ENCODE assay signal across 15 cellular contexts in the genomic region with DNA sequence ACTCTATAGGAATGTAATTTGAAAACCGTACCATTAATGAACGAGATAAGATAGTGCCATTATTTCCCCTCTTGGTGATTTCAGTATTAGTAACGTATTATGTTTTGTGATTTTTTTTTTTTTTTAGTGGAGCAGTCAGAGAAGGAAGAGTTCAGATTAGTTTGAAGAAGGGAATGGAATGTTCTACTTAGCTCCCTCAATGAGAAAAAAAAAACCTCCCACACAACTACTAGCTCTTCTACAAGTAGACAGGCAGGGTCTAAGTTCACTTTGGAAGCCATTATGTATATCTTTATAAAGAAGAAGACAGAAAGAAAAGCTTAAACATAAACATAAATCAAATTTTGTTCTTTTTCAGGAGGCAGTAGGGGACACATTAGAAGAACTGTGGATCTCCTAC. TPM values are rescaled to one million over a fixed set of nuclear protein-coding genes. Genes with fewer than 3 reads are reported as not detected.
DNase-seq lines count a peak whose midpoint lies in the region; TF ChIP-seq lines count a peak whose summit lies in the region.
"Had no signal": no experiment of that assay in that cellular context is flagged by ENCODE, and none has a peak within 500 bp of the region (broad histone marks: within the 10 kb centered on the region; RNA-seq: fewer than 3 reads in every experiment).

No MANE protein-coding gene starts in this region.

- peaks cover 40% of the 10 kb centered on the region for H3K36me3 Mint-ChIP-seq in nephron (ENCODE audit: low read depth)
- peaks cover 2% of the 10 kb centered on the region for H3K36me3 Mint-ChIP-seq in activated CD4-positive, alpha-beta memory T cell treated with anti-CD3 and anti-CD28 coated beads for 36 hours

- POLR2A ChIA-PET in activated CD4-positive, alpha-beta memory T cell treated with anti-CD3 and anti-CD28 coated beads for 36 hours (lab: Charles Lee), result no interaction called here

- peak overlapping the region in 5 of 8 donors; percentile 12 to 62 (median 51) for H3K27ac ChIP-seq in spleen
- no peak overlapping the region for H3K27ac ChIP-seq in vagina
- H3K27ac ChIP-seq: A549, C4-2B had no signal

- no peaks in the 10 kb centered on the region for H3K4me1 Mint-ChIP-seq in nephron
- no peaks in the 10 kb centered on the region for H3K4me1 Mint-ChIP-seq in activated CD4-positive, alpha-beta memory T cell treated with anti-CD3 and anti-CD28 coated beads for 36 hours (ENCODE audit: low read depth)
- H3K4me1 Mint-ChIP-seq: CD4-positive, alpha-beta memory T cell; H9 had no signal

- WGBS in spleen, 5 donors, result 61 to 88% (median 87%) methylated on average over 3 of the region's 3 CpGs

- H3K27me3 ChIP-seq in spleen (replicated peaks in 1 of 7) (no peaks in the 10 kb centered on the region), vagina (no peaks in the 10 kb centered on the region)
- H3K27me3 ChIP-seq: BE2C had no signal

- H3K9me3 ChIP-seq in spleen (no peaks in the 10 kb centered on the region), vagina (no peaks in the 10 kb centered on the region)
- H3K9me3 ChIP-seq: A549, BE2C had no signal

- no peak for TF ChIP-seq CTCF in choroid plexus epithelial cell (conservative IDR thresholded peaks at IDR 0.05; ENCODE audit: low read depth, low read length)
- TF ChIP-seq CTCF in nephron (IDR thresholded peaks at IDR 0.05; ENCODE audit: unreplicated experiment in 3 of 3), result no peak
- no peak for TF ChIP-seq CTCF in spleen (IDR thresholded peaks at IDR 0.05 in 8 of 11, conservative IDR thresholded peaks at IDR 0.05 in 3 of 11)
- no peak for TF ChIP-seq CTCF in vagina (IDR thresholded peaks at IDR 0.05)

- H3K9me3 Mint-ChIP-seq in nephron, result no peaks in the 10 kb centered on the region
- no peaks in the 10 kb centered on the region for H3K9me3 Mint-ChIP-seq in activated CD4-positive, alpha-beta memory T cell treated with anti-CD3 and anti-CD28 coated beads for 36 hours
- H3K9me3 Mint-ChIP-seq: H9 had no signal

- peak overlapping the region; percentile 51 to 90 (median 83) for H3K27ac Mint-ChIP-seq in nephron
- H3K27ac Mint-ChIP-seq in activated CD4-positive, alpha-beta memory T cell treated with anti-CD3 and anti-CD28 coated beads for 36 hours, result no peak overlapping the region
- H3K27ac Mint-ChIP-seq: CD4-positive, alpha-beta memory T cell had no signal

- no peak for TF ChIP-seq POLR2A in spleen (IDR thresholded peaks at IDR 0.05)
- no peak for TF ChIP-seq POLR2A in vagina (IDR thresholded peaks at IDR 0.05)

- peak; percentile 87 for DNase-seq in amniotic epithelial cell (ENCODE audit: low read depth)
- peak; percentile 81 for DNase-seq in choroid plexus epithelial cell (ENCODE audit: low read depth)
- no peak for DNase-seq in spleen
- no peak for DNase-seq in SIG-M5 treated with dmso at 0.1 percent for 504 hours (lab: John Stamatoyannopoulos, UW; ENCODE audit: unreplicated experiment)
- DNase-seq in vagina (ENCODE audit: extremely low spot score in 2 of 2), result no peak
- no peak for DNase-seq in activated CD4-positive, alpha-beta memory T cell treated with anti-CD3 and anti-CD28 coated beads for 36 hours
- DNase-seq: BE2C; CD4-positive, alpha-beta memory T cell; DMS79; GOT3; H9 had no signal

- no peak overlapping the region for H3K4me3 Mint-ChIP-seq in nephron
- no peak overlapping the region for H3K4me3 Mint-ChIP-seq in activated CD4-positive, alpha-beta memory T cell treated with anti-CD3 and anti-CD28 coated beads for 36 hours
- H3K4me3 Mint-ChIP-seq: CD4-positive, alpha-beta memory T cell; H9 had no signal

- intact Hi-C loops in spleen (cut with DNase I; ENCODE audit: low total_unique reads), result no loop called here
- intact Hi-C loops in vagina (cut with DNase I), result no loop called here
- intact Hi-C loops in activated CD4-positive, alpha-beta memory T cell treated with anti-CD3 and anti-CD28 coated beads for 36 hours (cut with micrococcal nuclease), result no loop called here

- CTCF ChIA-PET in activated CD4-positive, alpha-beta memory T cell treated with anti-CD3 and anti-CD28 coated beads for 36 hours (lab: Charles Lee), result no interaction called here

- H3K4me3 ChIP-seq in choroid plexus epithelial cell (ENCODE audit: low read depth, low read length), result no peak overlapping the region
- no peak overlapping the region for H3K4me3 ChIP-seq in spleen
- H3K4me3 ChIP-seq in vagina, result no peak overlapping the region
- H3K4me3 ChIP-seq: A549, GM12878 had no signal

- no peaks in the 10 kb centered on the region for H3K4me1 ChIP-seq in spleen
- H3K4me1 ChIP-seq in vagina, result no peaks in the 10 kb centered on the region
- H3K4me1 ChIP-seq: A549, BE2C had no signal

- H3K36me3 ChIP-seq in spleen (peaks cover 0 to 41% (median 0%) of the 10 kb centered on the region in 6 donors), vagina (no peaks in the 10 kb centered on the region)

- no peaks in the 10 kb centered on the region for H3K27me3 Mint-ChIP-seq in nephron (ENCODE audit: low read depth)
- H3K27me3 Mint-ChIP-seq in activated CD4-positive, alpha-beta memory T cell treated with anti-CD3 and anti-CD28 coated beads for 36 hours, result no peaks in the 10 kb centered on the region
- H3K27me3 Mint-ChIP-seq: CD4-positive, alpha-beta memory T cell had no signal

RNA-seq across cellular contexts. Expression of a gene that starts 27.3 kb away (rescaled TPM):
- total RNA-seq in spleen (10 to 100 TPM; 21.1 to 31.8 (median 25.4) TPM), vagina (35.4 TPM)
- polyA plus RNA-seq in spleen, result 10 to 100 TPM; 13.1 to 19.8 (median 13.8) TPM
- total RNA-seq in activated CD4-positive, alpha-beta memory T cell treated with anti-CD3 and anti-CD28 coated beads for 36 hours, result 10 to 100 TPM; 28.2 to 28.3 TPM

RNA-seq across cellular contexts. Expression of a gene that starts 42.1 kb away (rescaled TPM):
- total RNA-seq in spleen (10 to 100 TPM in 3 of 7 donors, 1 to 10 TPM in 4; 5.3 to 15.4 (median 9.6) TPM), vagina (4.7 TPM)
- polyA plus RNA-seq in spleen, result 1 to 10 TPM; 2.2 to 3.4 (median 2.7) TPM
- 1 to 10 TPM; 4.1 to 6.2 TPM for total RNA-seq in activated CD4-positive, alpha-beta memory T cell treated with anti-CD3 and anti-CD28 coated beads for 36 hours

Comparison
In these comparisons a context has a peak if more than half of its experiments do, and no peak if none do; other contexts are left out.
1. DNase-seq: peak in amniotic epithelial cell (single experiment) and choroid plexus epithelial cell (single experiment); none in spleen (single experiment), SIG-M5 treated with dmso at 0.1 percent for 504 hours (single experiment), vagina (0 of 2) and activated CD4-positive, alpha-beta memory T cell treated with anti-CD3 and anti-CD28 coated beads for 36 hours (single experiment).